ENCODE assay signal across 17 cellular contexts in the genomic region with DNA sequence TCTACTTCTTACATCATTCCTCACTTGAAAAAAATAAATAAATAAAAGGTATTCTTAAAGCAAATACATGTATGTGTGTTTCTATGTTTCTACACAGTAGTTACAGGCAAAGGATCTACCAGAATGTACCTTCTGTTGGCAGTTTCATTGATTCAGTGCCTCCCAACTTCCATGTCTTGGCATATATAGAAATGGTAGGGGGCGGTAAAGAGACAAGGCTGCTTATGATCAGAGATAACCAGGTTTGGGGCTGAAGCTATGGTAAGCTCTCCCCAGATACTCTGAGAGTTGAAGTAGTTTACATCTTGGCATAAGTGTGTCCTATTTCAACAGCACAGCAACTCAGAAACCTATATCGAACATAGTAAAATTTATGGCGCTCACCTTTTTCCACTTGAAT.
DNase-seq lines count a peak whose midpoint lies in the region; ATAC-seq and TF ChIP-seq lines count a peak whose summit lies in the region.
"Had no signal": no experiment of that assay in that cellular context is flagged by ENCODE, and none has a peak within 500 bp of the region (broad histone marks: within the 10 kb centered on the region; RNA-seq: fewer than 3 reads in every experiment).

No MANE protein-coding gene starts in this region.

- H3K27ac Mint-ChIP-seq in MCF 10A (ENCODE audit: low read depth, unreplicated experiment) (no peak overlapping the region), endodermal cell (no peak overlapping the region)
- H3K27ac Mint-ChIP-seq: natural killer cell treated with Interleukin-12 subunit alpha and Interleukin-12 subunit beta and Interleukin-15 and Interleukin-18, amount 100 ng/mL, for 72 hours had no signal

- no peak for ATAC-seq in activated T-cell treated with anti-CD3 and anti-CD28 coated beads, Interleukin-2, amount 50 U/mL, for 4 hours
- ATAC-seq: natural killer cell treated with Interleukin-12 subunit alpha and Interleukin-12 subunit beta and Interleukin-15 and Interleukin-18, amount 100 ng/mL, for 72 hours had no signal

- H3K36me3 ChIP-seq in breast epithelium = no peaks in the 10 kb centered on the region
- no peaks in the 10 kb centered on the region for H3K36me3 ChIP-seq in endodermal cell (ENCODE audit: control insufficient read depth, insufficient read depth, low read length)
- H3K36me3 ChIP-seq: prostate gland had no signal

- DNase-seq in MCF 10A (ENCODE audit: unreplicated experiment) (peak; percentile 27), breast epithelium (ENCODE audit: low spot score in 2 of 2) (no peak), NCI-H82 (lab: John Stamatoyannopoulos, UW) (peak; percentile 51), endodermal cell (no peak), retinal pigment epithelial cell (ENCODE audit: low read depth) (no peak), NCI-H446 (lab: John Stamatoyannopoulos, UW) (no peak), midbrain (lab: John Stamatoyannopoulos, UW) (no peak)
- no peak for DNase-seq in activated T-cell treated with anti-CD3 and anti-CD28 coated beads, Interleukin-2, amount 50 U/mL, for 4 hours
- DNase-seq: activated CD4-positive, alpha-beta T cell treated with anti-CD3 and anti-CD28 coated beads for 48 hours; activated naive CD4-positive, alpha-beta T cell treated with anti-CD3 and anti-CD28 coated beads, Interleukin-2, amount 50 U/mL, for 16 hours; activated T-cell treated with anti-CD3 and anti-CD28 coated beads for 4 hours; Kasumi-1; NCI-H1930; NCI-H526 treated with DMSO at 0.1 percent for 48 hours; T-helper 9 cell had no signal

- H3K27me3 Mint-ChIP-seq in MCF 10A (ENCODE audit: insufficient read depth, unreplicated experiment) (no peaks in the 10 kb centered on the region), endodermal cell (ENCODE audit: insufficient read depth) (no peaks in the 10 kb centered on the region)
- H3K27me3 Mint-ChIP-seq in activated T-cell treated with anti-CD3 and anti-CD28 coated beads, Interleukin-2, amount 50 U/mL, for 4 hours (ENCODE audit: low read depth) = no peaks in the 10 kb centered on the region
- H3K27me3 Mint-ChIP-seq: natural killer cell treated with Interleukin-12 subunit alpha and Interleukin-12 subunit beta and Interleukin-15 and Interleukin-18, amount 100 ng/mL, for 72 hours had no signal

- H3K4me1 ChIP-seq in breast epithelium (no peaks in the 10 kb centered on the region), endodermal cell (ENCODE audit: control insufficient read depth, insufficient read depth, low read length) (no peaks in the 10 kb centered on the region)
- H3K4me1 ChIP-seq: prostate gland had no signal

- 93% methylated on average over 3 of the region's 3 CpGs; no CpG with 5 or more reads in 1 of the 2 experiments for WGBS in endodermal cell (ENCODE audit: insufficient coverage in 1 of 2, insufficient read length in 1 of 2), 2 experiments

- no peak overlapping the region for H3K4me3 ChIP-seq in breast epithelium
- H3K4me3 ChIP-seq in endodermal cell (ENCODE audit: low read length) = no peak overlapping the region
- no peak overlapping the region for H3K4me3 ChIP-seq in retinal pigment epithelial cell (ENCODE audit: low read length)
- H3K4me3 ChIP-seq: prostate gland had no signal

- H3K9me3 Mint-ChIP-seq in MCF 10A (ENCODE audit: unreplicated experiment) (no peaks in the 10 kb centered on the region), endodermal cell (no peaks in the 10 kb centered on the region)
- H3K9me3 Mint-ChIP-seq in activated T-cell treated with anti-CD3 and anti-CD28 coated beads, Interleukin-2, amount 50 U/mL, for 4 hours = peaks cover 5% of the 10 kb centered on the region

- H3K36me3 Mint-ChIP-seq in MCF 10A (ENCODE audit: insufficient read depth, unreplicated experiment) (no peaks in the 10 kb centered on the region), endodermal cell (ENCODE audit: low read depth) (no peaks in the 10 kb centered on the region)
- H3K36me3 Mint-ChIP-seq in activated T-cell treated with anti-CD3 and anti-CD28 coated beads, Interleukin-2, amount 50 U/mL, for 4 hours (ENCODE audit: insufficient read depth) = no peaks in the 10 kb centered on the region
- H3K36me3 Mint-ChIP-seq: natural killer cell treated with Interleukin-12 subunit alpha and Interleukin-12 subunit beta and Interleukin-15 and Interleukin-18, amount 100 ng/mL, for 72 hours had no signal

- H3K27ac ChIP-seq in breast epithelium = no peak overlapping the region
- H3K27ac ChIP-seq in endodermal cell (ENCODE audit: low read depth, low read length) = no peak overlapping the region
- H3K27ac ChIP-seq: prostate gland had no signal

- no peak overlapping the region for H3K9ac ChIP-seq in endodermal cell (ENCODE audit: extremely low read depth, low read length, poor library complexity, severe bottlenecking)

- intact Hi-C loops in MCF 10A (cut with micrococcal nuclease) = no loop called here
- intact Hi-C loops in breast epithelium (cut with DNase I; ENCODE audit: low total_unique reads) = no loop called here

- no peak for TF ChIP-seq POLR2A in breast epithelium (IDR thresholded peaks at IDR 0.05)

- H3K27me3 ChIP-seq in breast epithelium (no peaks in the 10 kb centered on the region), endodermal cell (ENCODE audit: control insufficient read depth, insufficient read depth, low read length, poor library complexity, severe bottlenecking) (no peaks in the 10 kb centered on the region)

- peaks cover 6% of the 10 kb centered on the region for H3K4me1 Mint-ChIP-seq in MCF 10A (ENCODE audit: insufficient read depth, unreplicated experiment)
- peaks cover 15% of the 10 kb centered on the region for H3K4me1 Mint-ChIP-seq in endodermal cell
- H3K4me1 Mint-ChIP-seq in activated T-cell treated with anti-CD3 and anti-CD28 coated beads, Interleukin-2, amount 50 U/mL, for 4 hours (ENCODE audit: low read depth) = no peaks in the 10 kb centered on the region

- H3K4me3 Mint-ChIP-seq in MCF 10A (ENCODE audit: unreplicated experiment) = no peak overlapping the region
- H3K4me3 Mint-ChIP-seq in endodermal cell = no peak overlapping the region
- H3K4me3 Mint-ChIP-seq in activated T-cell treated with anti-CD3 and anti-CD28 coated beads, Interleukin-2, amount 50 U/mL, for 4 hours = no peak overlapping the region
- H3K4me3 Mint-ChIP-seq: natural killer cell treated with Interleukin-12 subunit alpha and Interleukin-12 subunit beta and Interleukin-15 and Interleukin-18, amount 100 ng/mL, for 72 hours had no signal

- no peaks in the 10 kb centered on the region for H3K9me3 ChIP-seq in breast epithelium
- H3K9me3 ChIP-seq in endodermal cell (ENCODE audit: control insufficient read depth, low read length) = no peaks in the 10 kb centered on the region
- H3K9me3 ChIP-seq: prostate gland had no signal

- CTCF ChIA-PET in MCF 10A (lab: Yijun Ruan, JAX) = interaction anchor here (0.6 to 0.7 kb wide), 2 partner anchors 175 to 176 kb away, joined by 3 to 4 read pairs; no protein-coding TSS in a partner anchor

- BruUV-seq in MCF 10A (replicated peaks; lab: Mats Ljungman, UMichigan) = no TSS peak

- POLR2A ChIA-PET in MCF 10A (lab: Yijun Ruan, JAX) = no interaction called here

- TF ChIP-seq CTCF in MCF 10A (IDR thresholded peaks at IDR 0.05; ENCODE audit: unreplicated experiment) = no peak
- TF ChIP-seq CTCF in breast epithelium (IDR thresholded peaks at IDR 0.05) = no peak
- peak; percentile 81 for TF ChIP-seq CTCF in endodermal cell (conservative IDR thresholded peaks at IDR 0.05)
- TF ChIP-seq CTCF in retinal pigment epithelial cell (conservative IDR thresholded peaks at IDR 0.05; ENCODE audit: low read depth, low read length) = peak; percentile 21

Comparison
In these comparisons a context has a peak if more than half of its experiments do, and no peak if none do; other contexts are left out.
1. DNase-seq: peak in MCF 10A (single experiment) and NCI-H82 (single experiment); none in breast epithelium (0 of 2), endodermal cell (single experiment), retinal pigment epithelial cell (single experiment), NCI-H446 (0 of 2), midbrain (single experiment) and activated T-cell treated with anti-CD3 and anti-CD28 coated beads, Interleukin-2, amount 50 U/mL, for 4 hours (single experiment).
2. CTCF ChIP-seq: peak in endodermal cell (single experiment) and retinal pigment epithelial cell (single experiment); none in MCF 10A (single experiment) and breast epithelium (0 of 3).